ENCODE assay signal across 1 cellular context in the genomic region with DNA sequence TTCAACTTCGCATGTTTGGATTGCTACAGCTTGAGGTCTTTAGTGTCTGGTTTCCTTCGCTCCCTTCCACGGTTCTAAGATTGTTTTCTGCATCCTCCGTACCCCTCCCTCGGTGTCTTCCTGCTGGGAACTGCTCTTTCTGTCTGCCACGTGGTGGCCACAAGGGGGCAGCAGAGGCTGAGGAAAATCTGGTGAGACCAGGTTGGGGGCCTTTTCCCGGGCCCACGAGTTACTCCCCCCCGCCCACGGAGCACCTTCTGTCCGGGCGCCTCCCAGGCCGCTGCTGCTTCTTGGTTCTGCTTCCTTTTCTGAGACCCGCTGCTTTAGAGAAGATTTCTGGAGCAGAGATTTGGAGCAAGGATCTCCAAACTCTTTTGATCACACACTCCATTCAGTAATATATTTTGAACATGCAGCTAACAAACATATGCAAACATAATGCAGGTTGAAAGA.
TF ChIP-seq lines count a peak whose summit lies in the region.

No MANE protein-coding gene starts in this region.

TF ChIP-seq in HEK293T, 16 proteins besides CTCF, POLR2A, EP300 and RAD21:
- TF ChIP-seq FOXM1 (IDR thresholded peaks at IDR 0.05; ENCODE audit: borderline replicate concordance) (peak; percentile 84), L3MBTL2 (conservative IDR thresholded peaks at IDR 0.05) (peak; percentile 47), BHLHE40 (IDR thresholded peaks at IDR 0.05; ENCODE audit: borderline replicate concordance) (no peak)
